8 cellular contexts compared by ENCODE assay signal in genomic region chr21:37006521-37007291, GRCh38. TPM values are rescaled to one million over a fixed set of nuclear protein-coding genes. Genes with fewer than 3 reads are reported as not detected.
DNase-seq lines count a peak whose midpoint lies in the region; ATAC-seq and TF ChIP-seq lines count a peak whose summit lies in the region.

A gene with protein sequence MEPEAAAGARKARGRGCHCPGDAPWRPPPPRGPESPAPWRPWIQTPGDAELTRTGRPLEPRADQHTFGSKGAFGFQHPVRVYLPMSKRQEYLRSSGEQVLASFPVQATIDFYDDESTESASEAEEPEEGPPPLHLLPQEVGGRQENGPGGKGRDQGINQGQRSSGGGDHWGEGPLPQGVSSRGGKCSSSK (plus strand): TSS chr21:37006702. CDS start chr21:37006773, 71 bp downstream.

- H3K4me3 ChIP-seq in PC-3 (ENCODE audit: low read length): peak within 1 kb of the TSS; percentile 76
- H3K4me3 ChIP-seq in coronary artery: peak within 1 kb of the TSS; percentile 70
- peak within 1 kb of the TSS; percentile 45 for H3K4me3 ChIP-seq in mesodermal cell (ENCODE audit: extremely low read depth, insufficient read depth, low read length, poor library complexity, severe bottlenecking)

- DNase-seq in NCI-H146 (lab: John Stamatoyannopoulos, UW) (peak; percentile 55), NCI-H146 treated with DMSO at 0.1 percent for 48 hours (lab: John Stamatoyannopoulos, UW; ENCODE audit: unreplicated experiment) (no peak), PC-3 (peak; percentile 45), coronary artery (ENCODE audit: low spot score) (no peak), SHP77 treated with DMSO at 0.1 percent for 48 hours (lab: John Stamatoyannopoulos, UW) (no peak), activated gamma-delta T cell (lab: John Stamatoyannopoulos, UW) (no peak)
- DNase-seq in activated effector memory CD4-positive, alpha-beta T cell treated with Interleukin-2 at 50 U/mL for 16 hours: no peak

- POLR2A ChIA-PET in PC-3 (lab: Charles Lee; ENCODE audit: unreplicated experiment): interaction anchor here (0.5 to 0.6 kb wide), 3 partner anchors 21 to 34 kb away, joined by 3 to 5 read pairs (median 3); no protein-coding TSS in a partner anchor

- H2AFZ ChIP-seq in PC-3 (ENCODE audit: low read length): peak within 1 kb of the TSS; percentile 100

- peaks cover 13% of the 10 kb centered on the region; the same call in 1 of the 2 replicates for H3K4me1 ChIP-seq in PC-3 (ENCODE audit: insufficient read depth, low read length)
- H3K4me1 ChIP-seq in mesodermal cell (ENCODE audit: control insufficient read depth, insufficient read depth, low read length, poor library complexity, severe bottlenecking): no peaks in the 10 kb centered on the region

- no peaks in the 10 kb centered on the region for H3K9me2 ChIP-seq in PC-3 (replicated peaks; ENCODE audit: low read length)

- TF ChIP-seq CTCF in PC-3 (conservative IDR thresholded peaks at IDR 0.05; ENCODE audit: low read depth, low read length): no peak
- no peak for TF ChIP-seq CTCF in coronary artery (IDR thresholded peaks at IDR 0.05)

- H3F3A ChIP-seq in PC-3 (ENCODE audit: low read length, unreplicated experiment): no peaks in the 10 kb centered on the region

- H3K9me3 ChIP-seq in PC-3 (ENCODE audit: low read length) (no peaks in the 10 kb centered on the region), mesodermal cell (ENCODE audit: control insufficient read depth, low read length) (no peaks in the 10 kb centered on the region)

- H3K36me3 ChIP-seq in PC-3 (ENCODE audit: low read depth, low read length): no peaks in the 10 kb centered on the region
- H3K36me3 ChIP-seq in mesodermal cell (ENCODE audit: control insufficient read depth, insufficient read depth, low read length): no peaks in the 10 kb centered on the region

- WGBS in mesodermal cell (ENCODE audit: insufficient coverage in 2 of 2), 2 experiments: 4 to 5% methylated on average over 43 to 74 of the region's 85 CpGs

- H3K27me3 ChIP-seq in PC-3 (ENCODE audit: low read length): no peaks in the 10 kb centered on the region

- BruUV-seq in PC-3 (replicated peaks; lab: Mats Ljungman, UMichigan): no TSS peak

- no peaks in the 10 kb centered on the region for H4K20me1 ChIP-seq in PC-3 (ENCODE audit: low read length)

- peak within 1 kb of the TSS; percentile 86 for H3K4me2 ChIP-seq in PC-3 (ENCODE audit: low read length)

- intact Hi-C loops in PC-3 (cut with micrococcal nuclease): loop anchor here (5.0 kb wide), 1 partner anchor 81 kb away; no protein-coding TSS in a partner anchor

- peak within 1 kb of the TSS; percentile 41; the same call in 1 of the 2 replicates for H3K9ac ChIP-seq in PC-3 (ENCODE audit: low read length)

- H3K79me2 ChIP-seq in PC-3 (ENCODE audit: low read length): no peaks in the 10 kb centered on the region

- ATAC-seq in PC-3: peak; percentile 47

- CTCF ChIA-PET in PC-3 (lab: Charles Lee): no interaction called here

- H3K27ac ChIP-seq in PC-3 (ENCODE audit: low read length): no peak within 1 kb of the TSS
- H3K27ac ChIP-seq in coronary artery: no peak within 1 kb of the TSS
- no peak within 1 kb of the TSS for H3K27ac ChIP-seq in mesodermal cell (ENCODE audit: low read depth, low read length, severe bottlenecking)

RNA-seq across cellular contexts. Expression of the gene that starts here (rescaled TPM):
- total RNA-seq in PC-3 (2014; rRNA removed): 10.0 and 11.4 TPM in 2 replicates
- polyA plus RNA-seq in mesodermal cell (2013, experiment 1 of 2): 2.3 TPM
- 1.6 TPM for polyA plus RNA-seq in mesodermal cell (2013, experiment 2 of 2)

Comparison
In these comparisons a context has a peak if more than half of its experiments do, and no peak if none do; other contexts are left out.
1. DNase-seq: peak in NCI-H146 (single experiment) and PC-3 (single experiment); none in NCI-H146 treated with DMSO at 0.1 percent for 48 hours (single experiment), coronary artery (single experiment), SHP77 treated with DMSO at 0.1 percent for 48 hours (single experiment), activated effector memory CD4-positive, alpha-beta T cell treated with Interleukin-2 at 50 U/mL for 16 hours (single experiment) and activated gamma-delta T cell (single experiment).
2. Peak in every context shown above with its lines, with median percentiles within 50 percentile points of each other: H3K4me3 ChIP-seq.